In genomic region chr12:56157201-56158028, GRCh38 we compare ENCODE assay signal across 8 cellular contexts. TPM values are rescaled to one million over a fixed set of nuclear protein-coding genes. Genes with fewer than 3 reads are reported as not detected.
DNase-seq lines count a peak whose midpoint lies in the region; ATAC-seq and TF ChIP-seq lines count a peak whose summit lies in the region.

No MANE protein-coding gene starts in this region.

- no peaks in the 10 kb centered on the region for H3K27me3 Mint-ChIP-seq in activated T-helper 1 cell treated with anti-CD3 and anti-CD28 coated beads, Interleukin-12 subunit alpha, Interleukin-12 subunit beta, Interleukin-2, Interleukin-4 antibody, amounts not matched to agents 30 ng/mL and 10 ng/mL and 1 ng/mL, durations not matched to agents 14 hours and 24 hours and 36 hours (ENCODE audit: insufficient read depth)
- no peaks in the 10 kb centered on the region for H3K27me3 Mint-ChIP-seq in naive thymus-derived CD8-positive, alpha-beta T cell

- peak overlapping the region; percentile 88 for H3K4me2 ChIP-seq in fibroblast of lung (ENCODE audit: extremely low read depth, insufficient read depth, low read length)

- H3K4me1 ChIP-seq in Peyer's patch (peaks cover 4 to 49% (median 24%) of the 10 kb centered on the region in 4 donors), fibroblast of lung (ENCODE audit: control insufficient read depth, extremely low read depth, insufficient read depth, low read length) (peaks cover 22% of the 10 kb centered on the region), stomach (peaks cover 35 to 62% (median 58%) of the 10 kb centered on the region in 4 donors)

- H3K27me3 ChIP-seq in Peyer's patch (no peaks in the 10 kb centered on the region), fibroblast of lung (ENCODE audit: control insufficient read depth, insufficient read depth, low read length) (no peaks in the 10 kb centered on the region), stomach (no peaks in the 10 kb centered on the region)

- peak; percentile 33 to 50 for TF ChIP-seq POLR2A in Peyer's patch (IDR thresholded peaks at IDR 0.05)
- no peak for TF ChIP-seq POLR2A in stomach (IDR thresholded peaks at IDR 0.05)

- POLR2A ChIA-PET in naive thymus-derived CD8-positive, alpha-beta T cell (lab: Charles Lee): interaction anchor here (0.7 to 13.3 kb wide), 12 partner anchors 13 to 168 kb away, joined by 3 to 163 read pairs (median 8); partner anchors contain the start of genes COQ10A, ESYT1, RNF41 and SMARCC2

- intact Hi-C loops in activated T-helper 1 cell treated with anti-CD3 and anti-CD28 coated beads, Interleukin-12 subunit alpha, Interleukin-12 subunit beta, Interleukin-2, Interleukin-4 antibody, amounts not matched to agents 30 ng/mL and 10 ng/mL and 1 ng/mL, durations not matched to agents 14 hours and 24 hours and 36 hours (cut with micrococcal nuclease): loop anchor here (1.0 to 10.0 kb wide), 5 partner anchors 31 to 527 kb away; partner anchors contain the start of genes PTGES3, RPS26 and ZC3H10
- intact Hi-C loops in stomach (cut with DNase I; ENCODE audit: low total_unique reads): no loop called here

- no peaks in the 10 kb centered on the region for H3K9me3 ChIP-seq in KOPT-K1 (ENCODE audit: insufficient read depth, low read length, poor library complexity, severe bottlenecking)
- H3K9me3 ChIP-seq in Peyer's patch: no peaks in the 10 kb centered on the region
- H3K9me3 ChIP-seq in fibroblast of lung (ENCODE audit: control insufficient read depth, insufficient read depth, low read depth, low read length): no peaks in the 10 kb centered on the region
- H3K9me3 ChIP-seq in stomach: no peaks in the 10 kb centered on the region

- peak overlapping the region; percentile 97 for H3K4me3 Mint-ChIP-seq in activated T-helper 1 cell treated with anti-CD3 and anti-CD28 coated beads, Interleukin-12 subunit alpha, Interleukin-12 subunit beta, Interleukin-2, Interleukin-4 antibody, amounts not matched to agents 30 ng/mL and 10 ng/mL and 1 ng/mL, durations not matched to agents 14 hours and 24 hours and 36 hours
- peak overlapping the region; percentile 93 to 99 (median 98) for H3K4me3 Mint-ChIP-seq in naive thymus-derived CD8-positive, alpha-beta T cell

- H3K4me1 Mint-ChIP-seq in activated T-helper 1 cell treated with anti-CD3 and anti-CD28 coated beads, Interleukin-12 subunit alpha, Interleukin-12 subunit beta, Interleukin-2, Interleukin-4 antibody, amounts not matched to agents 30 ng/mL and 10 ng/mL and 1 ng/mL, durations not matched to agents 14 hours and 24 hours and 36 hours (ENCODE audit: low read depth): peaks cover 54% of the 10 kb centered on the region
- peaks cover 32 to 62% (median 55%) of the 10 kb centered on the region in 4 donors for H3K4me1 Mint-ChIP-seq in naive thymus-derived CD8-positive, alpha-beta T cell

- H3K4me3 ChIP-seq in Peyer's patch: peak overlapping the region; percentile 62 to 96 (median 80)
- peak overlapping the region; percentile 46 to 67 (median 56) for H3K4me3 ChIP-seq in fibroblast of lung (replicated peaks in 1 of 4; ENCODE audit: control extremely low read depth in 1 of 4, insufficient read depth in 1 of 4, low read depth in 3 of 4, low read length in 4 of 4)
- H3K4me3 ChIP-seq in stomach: peak overlapping the region; percentile 71 to 85 (median 74)

- H3K9me3 Mint-ChIP-seq in activated T-helper 1 cell treated with anti-CD3 and anti-CD28 coated beads, Interleukin-12 subunit alpha, Interleukin-12 subunit beta, Interleukin-2, Interleukin-4 antibody, amounts not matched to agents 30 ng/mL and 10 ng/mL and 1 ng/mL, durations not matched to agents 14 hours and 24 hours and 36 hours: no peaks in the 10 kb centered on the region
- H3K9me3 Mint-ChIP-seq in naive thymus-derived CD8-positive, alpha-beta T cell: no peaks in the 10 kb centered on the region

- peaks cover 43% of the 10 kb centered on the region for H3K79me2 ChIP-seq in fibroblast of lung (ENCODE audit: control insufficient read depth, insufficient read depth, low read length)

- 2 to 4% (median 3%) methylated on average over 45 of the region's 45 CpGs for WGBS in stomach, 5 donors

- peak overlapping the region; percentile 64 for H2AFZ ChIP-seq in fibroblast of lung (ENCODE audit: low read length)

- peaks cover 53% of the 10 kb centered on the region for H3K36me3 Mint-ChIP-seq in activated T-helper 1 cell treated with anti-CD3 and anti-CD28 coated beads, Interleukin-12 subunit alpha, Interleukin-12 subunit beta, Interleukin-2, Interleukin-4 antibody, amounts not matched to agents 30 ng/mL and 10 ng/mL and 1 ng/mL, durations not matched to agents 14 hours and 24 hours and 36 hours (ENCODE audit: low read depth)
- peaks cover 2 to 26% (median 8%) of the 10 kb centered on the region in 3 donors for H3K36me3 Mint-ChIP-seq in naive thymus-derived CD8-positive, alpha-beta T cell

- H3K36me3 ChIP-seq in KOPT-K1 (ENCODE audit: insufficient read depth, low read length) (peaks cover 57% of the 10 kb centered on the region), Peyer's patch (peaks cover 0 to 30% (median 0%) of the 10 kb centered on the region in 3 donors), fibroblast of lung (ENCODE audit: control insufficient read depth, insufficient read depth, low read length) (peaks cover 24% of the 10 kb centered on the region), stomach (peaks cover 30 to 32% (median 30%) of the 10 kb centered on the region in 4 donors)

- peak overlapping the region; percentile 56 for H3K9ac ChIP-seq in fibroblast of lung (ENCODE audit: insufficient read depth, low read length)

- H4K20me1 ChIP-seq in fibroblast of lung (ENCODE audit: control insufficient read depth, extremely low read depth, insufficient read depth, low read length): peaks cover 1% of the 10 kb centered on the region

- H3K27ac Mint-ChIP-seq in activated T-helper 1 cell treated with anti-CD3 and anti-CD28 coated beads, Interleukin-12 subunit alpha, Interleukin-12 subunit beta, Interleukin-2, Interleukin-4 antibody, amounts not matched to agents 30 ng/mL and 10 ng/mL and 1 ng/mL, durations not matched to agents 14 hours and 24 hours and 36 hours: peak overlapping the region; percentile 93
- H3K27ac Mint-ChIP-seq in naive thymus-derived CD8-positive, alpha-beta T cell: peak overlapping the region; percentile 94 to 100 (median 98)

- peak; percentile 37 for ATAC-seq in GM21723 (IDR thresholded peaks at IDR 0.05; ENCODE audit: unreplicated experiment)
- peak; percentile 50 to 55 for ATAC-seq in naive thymus-derived CD8-positive, alpha-beta T cell

- H3K27ac ChIP-seq in KOPT-K1 (ENCODE audit: low read depth, low read length, poor library complexity, severe bottlenecking): peak overlapping the region; percentile 82
- H3K27ac ChIP-seq in Peyer's patch: peak overlapping the region; percentile 91 to 100 (median 97)
- H3K27ac ChIP-seq in fibroblast of lung (ENCODE audit: insufficient read depth, low read length): peak overlapping the region; percentile 73
- H3K27ac ChIP-seq in stomach: peak overlapping the region; percentile 95 to 99 (median 97)

- DNase-seq in DMS53 (lab: John Stamatoyannopoulos, UW): peak; percentile 93
- DNase-seq in Peyer's patch: peak; percentile 71 to 87 (median 82)
- DNase-seq in activated T-helper 1 cell treated with anti-CD3 and anti-CD28 coated beads, Interleukin-12 subunit alpha, Interleukin-12 subunit beta, Interleukin-2, Interleukin-4 antibody, amounts not matched to agents 30 ng/mL and 10 ng/mL and 1 ng/mL, durations not matched to agents 14 hours and 24 hours and 36 hours (ENCODE audit: low spot score): peak; percentile 37
- peak; percentile 85 for DNase-seq in fibroblast of lung (ENCODE audit: low read depth in 2 of 2)
- DNase-seq in naive thymus-derived CD8-positive, alpha-beta T cell: peak in 9 of 10 donors; percentile 28 to 76 (median 57)
- peak; percentile 73 for DNase-seq in stomach

- no peak for TF ChIP-seq EP300 in stomach (IDR thresholded peaks at IDR 0.05)

- TF ChIP-seq CTCF in Peyer's patch (IDR thresholded peaks at IDR 0.05): peak; percentile 58 to 79 (median 64)
- TF ChIP-seq CTCF in fibroblast of lung (conservative IDR thresholded peaks at IDR 0.05 in 1 of 2, IDR thresholded peaks at IDR 0.05 in 1 of 2; ENCODE audit: low read depth in 1 of 2, low read length in 2 of 2): peak; percentile 53 to 66
- TF ChIP-seq CTCF in stomach (IDR thresholded peaks at IDR 0.05): peak in 5 of 7 experiments; percentile 57 to 77 (median 71)

RNA-seq across cellular contexts. Expression of gene MYL6, which starts 0.7 kb away (rescaled TPM):
- total RNA-seq in Peyer's patch: 1,000 to 10,000 TPM; 1,247 to 1,872 (median 1,541) TPM
- total RNA-seq in activated T-helper 1 cell treated with anti-CD3 and anti-CD28 coated beads, Interleukin-12 subunit alpha, Interleukin-12 subunit beta, Interleukin-2, Interleukin-4 antibody, amounts not matched to agents 30 ng/mL and 10 ng/mL and 1 ng/mL, durations not matched to agents 14 hours and 24 hours and 36 hours: 786 and 802 TPM in 2 replicates
- 1,163 and 1,517 TPM in 2 replicates for total RNA-seq in fibroblast of lung
- polyA plus RNA-seq in fibroblast of lung: 6,238 and 7,941 TPM in 2 replicates
- polyA plus RNA-seq in fibroblast of lung (2012): 4,582 and 6,828 TPM in 2 replicates
- 818 and 1,187 TPM in 2 replicates for polyA minus RNA-seq in fibroblast of lung (ENCODE audit: low replicate concordance)
- total RNA-seq in naive thymus-derived CD8-positive, alpha-beta T cell: 100 to 1,000 TPM; 421 to 448 TPM
- polyA plus RNA-seq in naive thymus-derived CD8-positive, alpha-beta T cell: 1,000 to 10,000 TPM; 1,813 to 2,533 (median 2,044) TPM
- total RNA-seq in stomach: 1,000 to 10,000 TPM; 1,132 to 3,648 (median 2,772) TPM
- 1,000 to 10,000 TPM; 3,181 to 4,672 (median 3,569) TPM for polyA plus RNA-seq in stomach

RNA-seq across cellular contexts. Expression of gene MYL6B, which starts 5.0 kb away (rescaled TPM):
- total RNA-seq in Peyer's patch (10 to 100 TPM; 16.0 to 46.2 (median 21.3) TPM), fibroblast of lung (71.7 and 98.6 TPM in 2 replicates), stomach (10 to 100 TPM in 3 of 5 donors, 1 to 10 TPM in 1, not detected in 1; 4.9 to 24.3 (median 20.6) TPM)
- total RNA-seq in activated T-helper 1 cell treated with anti-CD3 and anti-CD28 coated beads, Interleukin-12 subunit alpha, Interleukin-12 subunit beta, Interleukin-2, Interleukin-4 antibody, amounts not matched to agents 30 ng/mL and 10 ng/mL and 1 ng/mL, durations not matched to agents 14 hours and 24 hours and 36 hours: 58.8 and 67.6 TPM in 2 replicates
- polyA plus RNA-seq in fibroblast of lung (87.7 and 99.1 TPM in 2 replicates), stomach (10 to 100 TPM; 53.4 to 98.1 (median 60.2) TPM)
- polyA plus RNA-seq in fibroblast of lung (2012): 163 and 171 TPM in 2 replicates
- polyA minus RNA-seq in fibroblast of lung (ENCODE audit: low replicate concordance): 40.3 and 69.5 TPM in 2 replicates
- total RNA-seq in naive thymus-derived CD8-positive, alpha-beta T cell: 1 to 10 TPM; 3.5 to 5.9 TPM
- 1 to 10 TPM; 3.4 to 4.0 (median 3.8) TPM for polyA plus RNA-seq in naive thymus-derived CD8-positive, alpha-beta T cell

RNA-seq across cellular contexts. Expression of gene ESYT1, which starts 29.3 kb away (rescaled TPM):
- total RNA-seq in Peyer's patch: 10 to 100 TPM; 36.3 to 62.7 (median 53.2) TPM
- 159 and 161 TPM in 2 replicates for total RNA-seq in activated T-helper 1 cell treated with anti-CD3 and anti-CD28 coated beads, Interleukin-12 subunit alpha, Interleukin-12 subunit beta, Interleukin-2, Interleukin-4 antibody, amounts not matched to agents 30 ng/mL and 10 ng/mL and 1 ng/mL, durations not matched to agents 14 hours and 24 hours and 36 hours
- total RNA-seq in fibroblast of lung: 261 and 446 TPM in 2 replicates
- polyA plus RNA-seq in fibroblast of lung: 182 and 260 TPM in 2 replicates
- 135 and 167 TPM in 2 replicates for polyA plus RNA-seq in fibroblast of lung (2012)
- 837 and 884 TPM in 2 replicates for polyA minus RNA-seq in fibroblast of lung (ENCODE audit: low replicate concordance)
- 100 to 1,000 TPM; 257 to 270 TPM for total RNA-seq in naive thymus-derived CD8-positive, alpha-beta T cell
- 100 to 1,000 TPM; 354 to 433 (median 357) TPM for polyA plus RNA-seq in naive thymus-derived CD8-positive, alpha-beta T cell
- total RNA-seq in stomach: 100 to 1,000 TPM in 1 of 5 donors, 10 to 100 TPM in 4; 23.3 to 142 (median 63.7) TPM
- polyA plus RNA-seq in stomach: 10 to 100 TPM in 2 of 3 donors, 1 to 10 TPM in 1; 8.6 to 32.8 (median 13.8) TPM

RNA-seq across cellular contexts. Expression of gene SMARCC2, which starts 31.9 kb away (rescaled TPM):
- 100 to 1,000 TPM in 3 of 4 donors, 10 to 100 TPM in 1; 85.6 to 299 (median 139) TPM for total RNA-seq in Peyer's patch
- total RNA-seq in activated T-helper 1 cell treated with anti-CD3 and anti-CD28 coated beads, Interleukin-12 subunit alpha, Interleukin-12 subunit beta, Interleukin-2, Interleukin-4 antibody, amounts not matched to agents 30 ng/mL and 10 ng/mL and 1 ng/mL, durations not matched to agents 14 hours and 24 hours and 36 hours: 124 and 132 TPM in 2 replicates
- 55.5 and 70.8 TPM in 2 replicates for total RNA-seq in fibroblast of lung
- polyA plus RNA-seq in fibroblast of lung: 60.2 and 69.6 TPM in 2 replicates
- 49.2 and 50.4 TPM in 2 replicates for polyA plus RNA-seq in fibroblast of lung (2012)
- 64.1 and 69.7 TPM in 2 replicates for polyA minus RNA-seq in fibroblast of lung (ENCODE audit: low replicate concordance)
- total RNA-seq in naive thymus-derived CD8-positive, alpha-beta T cell: 100 to 1,000 TPM; 189 to 197 TPM
- 10 to 100 TPM; 46.3 to 70.4 (median 54.1) TPM for polyA plus RNA-seq in naive thymus-derived CD8-positive, alpha-beta T cell
- total RNA-seq in stomach: 100 to 1,000 TPM in 2 of 5 donors, 10 to 100 TPM in 3; 58.0 to 131 (median 72.1) TPM
- 10 to 100 TPM; 12.5 to 25.7 (median 20.1) TPM for polyA plus RNA-seq in stomach

RNA-seq across cellular contexts. Expression of gene ZC3H10, which starts 39.3 kb away (rescaled TPM):
- total RNA-seq in Peyer's patch (1 to 10 TPM; 2.0 to 5.5 (median 3.8) TPM), fibroblast of lung (5.6 and 7.2 TPM in 2 replicates), stomach (1 to 10 TPM in 3 of 5 donors, under 1 TPM in 2; under 0.01 to 5.8 (median 3.1) TPM)
- 13.5 and 13.7 TPM in 2 replicates for total RNA-seq in activated T-helper 1 cell treated with anti-CD3 and anti-CD28 coated beads, Interleukin-12 subunit alpha, Interleukin-12 subunit beta, Interleukin-2, Interleukin-4 antibody, amounts not matched to agents 30 ng/mL and 10 ng/mL and 1 ng/mL, durations not matched to agents 14 hours and 24 hours and 36 hours
- polyA plus RNA-seq in fibroblast of lung (1.8 and 1.9 TPM in 2 replicates), stomach (1 to 10 TPM; 1.5 to 2.2 (median 1.8) TPM)
- 1.9 and 3.5 TPM in 2 replicates for polyA plus RNA-seq in fibroblast of lung (2012)
- 2.9 and 4.0 TPM in 2 replicates for polyA minus RNA-seq in fibroblast of lung (ENCODE audit: low replicate concordance)
- total RNA-seq in naive thymus-derived CD8-positive, alpha-beta T cell: 10 to 100 TPM; 15.1 to 15.9 TPM
- polyA plus RNA-seq in naive thymus-derived CD8-positive, alpha-beta T cell: 1 to 10 TPM; 1.3 to 2.5 (median 1.8) TPM

Comparison
In these comparisons a context has a peak if more than half of its experiments do, and no peak if none do; other contexts are left out.
1. Peak in every context shown above with its lines: DNase-seq, ATAC-seq, H3K4me3 ChIP-seq and H3K27ac ChIP-seq.
2. DNase-seq: peak in every context shown above with its lines; median percentile 93 in DMS53; 85 in fibroblast of lung; 82 in Peyer's patch; 73 in stomach; 57 in naive thymus-derived CD8-positive, alpha-beta T cell; 37 in activated T-helper 1 cell treated with anti-CD3 and anti-CD28 coated beads, Interleukin-12 subunit alpha, Interleukin-12 subunit beta, Interleukin-2, Interleukin-4 antibody, amounts not matched to agents 30 ng/mL and 10 ng/mL and 1 ng/mL, durations not matched to agents 14 hours and 24 hours and 36 hours.
3. POLR2A ChIP-seq: peak in Peyer's patch (2 of 2); none in stomach (0 of 4).